In genomic region chr20:24783631-24784492, GRCh38 we compare ENCODE assay signal across 11 cellular contexts.
A peak's percentile ranks its signal among the peaks of the same experiment; 100 is the strongest.
DNase-seq lines count a peak whose midpoint lies in the region; FAIRE-seq and TF ChIP-seq lines count a peak whose summit lies in the region.
"Had no signal": no experiment of that assay in that cellular context is flagged by ENCODE, and none has a peak within 500 bp of the region (broad histone marks: within the 10 kb centered on the region; RNA-seq: fewer than 3 reads in every experiment).

No MANE protein-coding gene starts in this region.

- peaks cover 0 to 33% (median 0%) of the 10 kb centered on the region in 7 donors for H3K27me3 ChIP-seq in spleen (replicated peaks in 1 of 7)
- H3K27me3 ChIP-seq: pancreas, Peyer's patch had no signal

- no peaks in the 10 kb centered on the region for H3K36me3 ChIP-seq in spleen
- H3K36me3 ChIP-seq: pancreas, Peyer's patch had no signal

- POLR2A ChIA-PET in activated CD4-positive, alpha-beta memory T cell treated with anti-CD3 and anti-CD28 coated beads for 36 hours (lab: Charles Lee) = interaction anchor here (0.6 kb wide), 1 partner anchor 898 kb away, joined by 3 read pairs; no protein-coding TSS in a partner anchor
- POLR2A ChIA-PET in activated CD4-positive, alpha-beta memory T cell treated with anti-CD3 and anti-CD28 coated beads, Interleukin-2, amount 10 ng/mL, durations not matched to agents 7 days and 5 days (lab: Charles Lee) = no interaction called here

- H3K4me3 Mint-ChIP-seq in activated CD4-positive, alpha-beta memory T cell treated with anti-CD3 and anti-CD28 coated beads for 36 hours = no peak overlapping the region
- no peak overlapping the region for H3K4me3 Mint-ChIP-seq in activated CD4-positive, alpha-beta memory T cell treated with anti-CD3 and anti-CD28 coated beads, Interleukin-2, amount 10 ng/mL, durations not matched to agents 7 days and 5 days
- H3K4me3 Mint-ChIP-seq in HFFc6 = no peak overlapping the region

- no peaks in the 10 kb centered on the region for H3K4me1 Mint-ChIP-seq in activated CD4-positive, alpha-beta memory T cell treated with anti-CD3 and anti-CD28 coated beads for 36 hours (ENCODE audit: low read depth)
- peaks cover 6% of the 10 kb centered on the region for H3K4me1 Mint-ChIP-seq in activated CD4-positive, alpha-beta memory T cell treated with anti-CD3 and anti-CD28 coated beads, Interleukin-2, amount 10 ng/mL, durations not matched to agents 7 days and 5 days
- H3K4me1 Mint-ChIP-seq in HFFc6 (ENCODE audit: low read depth) = peaks cover 18% of the 10 kb centered on the region

- TF ChIP-seq CTCF in HFFc6 (IDR thresholded peaks at IDR 0.05) = peak; percentile 31; the same call in 1 of the 2 replicates
- no peak for TF ChIP-seq CTCF in spleen (IDR thresholded peaks at IDR 0.05 in 8 of 11, conservative IDR thresholded peaks at IDR 0.05 in 3 of 11)
- no peak for TF ChIP-seq CTCF in foreskin fibroblast (IDR thresholded peaks at IDR 0.05; ENCODE audit: low read depth, low read length)

- peaks cover 0 to 9% (median 0%) of the 10 kb centered on the region in 6 donors for H3K4me1 ChIP-seq in spleen
- H3K4me1 ChIP-seq: pancreas, Peyer's patch had no signal

- H3K27me3 Mint-ChIP-seq in activated CD4-positive, alpha-beta memory T cell treated with anti-CD3 and anti-CD28 coated beads for 36 hours = peaks cover 5% of the 10 kb centered on the region
- peaks cover 7% of the 10 kb centered on the region for H3K27me3 Mint-ChIP-seq in activated CD4-positive, alpha-beta memory T cell treated with anti-CD3 and anti-CD28 coated beads, Interleukin-2, amount 10 ng/mL, durations not matched to agents 7 days and 5 days
- H3K27me3 Mint-ChIP-seq in HFFc6 (ENCODE audit: insufficient read depth) = peaks cover 6% of the 10 kb centered on the region

- no peak for FAIRE-seq in frontal cortex (lab: Jason Lieb, UNC)
- FAIRE-seq: colon, pancreas had no signal

- peak; percentile 25 for DNase-seq in activated CD4-positive, alpha-beta memory T cell treated with anti-CD3 and anti-CD28 coated beads for 36 hours
- DNase-seq in activated CD4-positive, alpha-beta memory T cell treated with anti-CD3 and anti-CD28 coated beads, Interleukin-2, amount 10 ng/mL, durations not matched to agents 7 days and 5 days = no peak
- DNase-seq in HFFc6 = no peak
- DNase-seq in SK-N-DZ (ENCODE audit: low spot score) = peak; percentile 64
- DNase-seq in spleen = peak; percentile 62
- DNase-seq in islet precursor cell = no peak
- DNase-seq in frontal cortex (ENCODE audit: low spot score in 2 of 2) = no peak
- no peak for DNase-seq in foreskin fibroblast

- no peak overlapping the region for H3K4me3 ChIP-seq in spleen
- no peak overlapping the region for H3K4me3 ChIP-seq in foreskin fibroblast (ENCODE audit: low read depth in 1 of 2, low read length in 2 of 2)
- H3K4me3 ChIP-seq: pancreas, Peyer's patch had no signal

- H3K27ac Mint-ChIP-seq in activated CD4-positive, alpha-beta memory T cell treated with anti-CD3 and anti-CD28 coated beads for 36 hours = no peak overlapping the region
- H3K27ac Mint-ChIP-seq in activated CD4-positive, alpha-beta memory T cell treated with anti-CD3 and anti-CD28 coated beads, Interleukin-2, amount 10 ng/mL, durations not matched to agents 7 days and 5 days = no peak overlapping the region
- no peak overlapping the region for H3K27ac Mint-ChIP-seq in HFFc6

- H3K27ac ChIP-seq in spleen = no peak overlapping the region
- H3K27ac ChIP-seq: pancreas, Peyer's patch had no signal

- CTCF ChIA-PET in activated CD4-positive, alpha-beta memory T cell treated with anti-CD3 and anti-CD28 coated beads for 36 hours (lab: Charles Lee) = interaction anchor here (0.9 to 1.0 kb wide), 2 partner anchors 133 to 147 kb away, joined by 3 to 4 read pairs; no protein-coding TSS in a partner anchor
- CTCF ChIA-PET in activated CD4-positive, alpha-beta memory T cell treated with anti-CD3 and anti-CD28 coated beads, Interleukin-2, amount 10 ng/mL, durations not matched to agents 7 days and 5 days (lab: Charles Lee) = no interaction called here

- intact Hi-C loops in activated CD4-positive, alpha-beta memory T cell treated with anti-CD3 and anti-CD28 coated beads for 36 hours (cut with micrococcal nuclease) = loop anchor here (5.0 kb wide), 1 partner anchor 133 kb away; no protein-coding TSS in a partner anchor
- intact Hi-C loops in spleen (cut with DNase I; ENCODE audit: low total_unique reads) = no loop called here

- TF ChIP-seq POLR2A in spleen (IDR thresholded peaks at IDR 0.05) = no peak

- H3K9me3 Mint-ChIP-seq in activated CD4-positive, alpha-beta memory T cell treated with anti-CD3 and anti-CD28 coated beads for 36 hours = no peaks in the 10 kb centered on the region
- no peaks in the 10 kb centered on the region for H3K9me3 Mint-ChIP-seq in activated CD4-positive, alpha-beta memory T cell treated with anti-CD3 and anti-CD28 coated beads, Interleukin-2, amount 10 ng/mL, durations not matched to agents 7 days and 5 days
- no peaks in the 10 kb centered on the region for H3K9me3 Mint-ChIP-seq in HFFc6

- H3K36me3 Mint-ChIP-seq in activated CD4-positive, alpha-beta memory T cell treated with anti-CD3 and anti-CD28 coated beads for 36 hours = no peaks in the 10 kb centered on the region
- H3K36me3 Mint-ChIP-seq in activated CD4-positive, alpha-beta memory T cell treated with anti-CD3 and anti-CD28 coated beads, Interleukin-2, amount 10 ng/mL, durations not matched to agents 7 days and 5 days (ENCODE audit: low read depth) = no peaks in the 10 kb centered on the region
- no peaks in the 10 kb centered on the region for H3K36me3 Mint-ChIP-seq in HFFc6 (ENCODE audit: low read depth)

- WGBS in spleen, 5 donors = 75 to 83% (median 80%) methylated on average over 8 to 9 of the region's 9 CpGs

- no peaks in the 10 kb centered on the region for H3K9me3 ChIP-seq in spleen
- H3K9me3 ChIP-seq: pancreas, Peyer's patch had no signal

Comparison
In these comparisons a context has a peak if more than half of its experiments do, and no peak if none do; other contexts are left out.
1. DNase-seq: peak in activated CD4-positive, alpha-beta memory T cell treated with anti-CD3 and anti-CD28 coated beads for 36 hours (single experiment), SK-N-DZ (single experiment) and spleen (single experiment); none in activated CD4-positive, alpha-beta memory T cell treated with anti-CD3 and anti-CD28 coated beads, Interleukin-2, amount 10 ng/mL, durations not matched to agents 7 days and 5 days (single experiment), HFFc6 (single experiment), islet precursor cell (single experiment), frontal cortex (0 of 2) and foreskin fibroblast (0 of 2).